In genomic region chr5:137605377-137605776, GRCh38 we compare ENCODE assay signal across 12 cellular contexts.
A peak's percentile ranks its signal among the peaks of the same experiment; 100 is the strongest.
DNase-seq lines count a peak whose midpoint lies in the region; ATAC-seq, FAIRE-seq and TF ChIP-seq lines count a peak whose summit lies in the region.
"Had no signal": no experiment of that assay in that cellular context is flagged by ENCODE, and none has a peak within 500 bp of the region (broad histone marks: within the 10 kb centered on the region; RNA-seq: fewer than 3 reads in every experiment).

No MANE protein-coding gene starts in this region.

- H3K4me3 ChIP-seq in H7 (ENCODE audit: insufficient read depth, low read depth, low read length) (no peak overlapping the region), H1 (ENCODE audit: extremely low read depth in 1 of 4, insufficient read depth in 2 of 4, low read depth in 3 of 4, low read length in 4 of 4) (no peak overlapping the region), ovary (no peak overlapping the region)

- no peaks in the 10 kb centered on the region for H3K4me1 Mint-ChIP-seq in stimulated activated naive B cell treated with anti-CD40 and anti-IgM and Interleukin-4, amounts not matched to agents 10 μg/mL and 1 μg/mL and 100 μg/mL, for 72 hours
- H3K4me1 Mint-ChIP-seq: activated naive CD8-positive, alpha-beta T cell treated with anti-CD3 and anti-CD28 coated beads, Interleukin-2, amount 10 ng/mL, durations not matched to agents 7 days and 5 days; neural crest cell had no signal

- peak; percentile 6 for DNase-seq in ACHN
- peak; percentile 43 for DNase-seq in H7
- peak; percentile 82 for DNase-seq in NCI-H69 (lab: John Stamatoyannopoulos, UW)
- no peak for DNase-seq in H1 (ENCODE audit: low read depth in 1 of 2, low spot score in 2 of 2)
- DNase-seq in ovary: no peak
- no peak for DNase-seq in stimulated activated naive B cell treated with anti-CD40 and anti-IgM and Interleukin-4, amounts not matched to agents 10 μg/mL and 1 μg/mL and 100 μg/mL, for 72 hours
- DNase-seq in GM12892 (ENCODE audit: insufficient read length): no peak
- DNase-seq: activated CD4-positive, alpha-beta T cell treated with anti-CD3 and anti-CD28 coated beads for 1 hour; activated naive CD8-positive, alpha-beta T cell treated with anti-CD3 and anti-CD28 coated beads, Interleukin-2, amount 10 ng/mL, durations not matched to agents 7 days and 5 days; NCI-H1048 had no signal

- H3K27ac ChIP-seq in H1 (ENCODE audit: low read depth, low read length) (no peak overlapping the region), ovary (no peak overlapping the region)

- no peak overlapping the region for H4K5ac ChIP-seq in H1 (ENCODE audit: insufficient read length, low read depth, low read length)

- no peaks in the 10 kb centered on the region for H3K36me3 Mint-ChIP-seq in stimulated activated naive B cell treated with anti-CD40 and anti-IgM and Interleukin-4, amounts not matched to agents 10 μg/mL and 1 μg/mL and 100 μg/mL, for 72 hours
- H3K36me3 Mint-ChIP-seq: activated naive CD8-positive, alpha-beta T cell treated with anti-CD3 and anti-CD28 coated beads, Interleukin-2, amount 10 ng/mL, durations not matched to agents 7 days and 5 days had no signal

- H2AK5ac ChIP-seq in H1 (ENCODE audit: low read depth, low read length): no peak overlapping the region

- TF ChIP-seq EP300 in H1 (IDR thresholded peaks at IDR 0.05; ENCODE audit: borderline replicate concordance in 1 of 2, low read depth in 2 of 2, low read length in 2 of 2): no peak
- TF ChIP-seq EP300 in ovary (IDR thresholded peaks at IDR 0.05): no peak

- H2BK120ac ChIP-seq in H1 (replicated peaks; ENCODE audit: low read depth, low read length): no peak overlapping the region

- no peak overlapping the region for H4K8ac ChIP-seq in H1 (ENCODE audit: extremely low read depth, insufficient read depth, low read length)

- no peaks in the 10 kb centered on the region for H3K79me1 ChIP-seq in H1 (ENCODE audit: low read depth, low read length)

- intact Hi-C loops in ovary (cut with DNase I): no loop called here

- H3K27me3 ChIP-seq in H7 (ENCODE audit: control insufficient read depth, insufficient read depth, low read length) (no peaks in the 10 kb centered on the region), H1 (replicated peaks in 1 of 4; ENCODE audit: control insufficient read depth in 3 of 4, extremely low read depth in 1 of 4, insufficient read depth in 3 of 4, low read length in 3 of 4) (no peaks in the 10 kb centered on the region), ovary (no peaks in the 10 kb centered on the region)

- no peak overlapping the region for H3K4me2 ChIP-seq in H1 (ENCODE audit: insufficient read depth in 1 of 2, low read depth in 2 of 2, low read length in 2 of 2)

- H3K36me3 ChIP-seq in H7 (replicated peaks; ENCODE audit: control insufficient read depth, insufficient read depth, low read length): no peaks in the 10 kb centered on the region
- no peaks in the 10 kb centered on the region for H3K36me3 ChIP-seq in H1 (ENCODE audit: control insufficient read depth in 2 of 4, insufficient read depth in 4 of 4, low read length in 3 of 4)
- no peaks in the 10 kb centered on the region for H3K36me3 ChIP-seq in ovary

- TF ChIP-seq CTCF in H1 (IDR thresholded peaks at IDR 0.05; ENCODE audit: control extremely low read depth in 1 of 3, insufficient read depth in 1 of 3, low read depth in 1 of 3, low read length in 3 of 3) (peak in 2 of 3 experiments; percentile 36 to 42; a peak in 2 of 4 replicates), ovary (IDR thresholded peaks at IDR 0.05) (no peak)

- 70% methylated on average over 4 of the region's 4 CpGs; no CpG with 5 or more reads in 1 of the 2 experiments for WGBS in H1 (ENCODE audit: extremely low coverage in 1 of 2, insufficient coverage in 1 of 2, insufficient read length in 1 of 2, insufficient replicate concordance in 2 of 2, low coverage in 1 of 2, low lambda C conversion rate in 2 of 2, missing lambda C conversion rate in 1 of 2), 2 experiments
- WGBS in ovary, 3 donors: 19 to 22% (median 21%) methylated on average over 4 of the region's 4 CpGs

- no peak overlapping the region for H2BK12ac ChIP-seq in H1 (ENCODE audit: low read depth, low read length)

- H4K20me1 ChIP-seq in H1 (replicated peaks in 1 of 2; ENCODE audit: control insufficient read depth in 1 of 2, insufficient read depth in 2 of 2, low read length in 2 of 2): no peaks in the 10 kb centered on the region

- H2BK15ac ChIP-seq in H1 (ENCODE audit: low read length): no peak overlapping the region

- H3K9me3 ChIP-seq in H1 (ENCODE audit: insufficient read depth in 2 of 2, low read depth in 1 of 2, low read length in 1 of 2) (no peaks in the 10 kb centered on the region), ovary (no peaks in the 10 kb centered on the region)

- no peak overlapping the region for H3K4ac ChIP-seq in H1 (replicated peaks; ENCODE audit: insufficient read length, low read depth, low read length)

- H3K18ac ChIP-seq in H1 (ENCODE audit: extremely low read depth, low read length): no peak overlapping the region

- H3K56ac ChIP-seq in H1 (replicated peaks; ENCODE audit: insufficient read length, low read depth, low read length): no peak overlapping the region

- no peak overlapping the region for H2AFZ ChIP-seq in H1 (ENCODE audit: low read length)

- TF ChIP-seq RAD21 in H1 (IDR thresholded peaks at IDR 0.05 in 1 of 2, conservative IDR thresholded peaks at IDR 0.05 in 1 of 2; ENCODE audit: low read depth in 2 of 2, low read length in 2 of 2): peak; percentile 49 to 55

- H3K23ac ChIP-seq in H1 (ENCODE audit: insufficient read length): no peak overlapping the region

- no peak for ATAC-seq in GM19328 (IDR thresholded peaks at IDR 0.05; ENCODE audit: unreplicated experiment)
- ATAC-seq in stimulated activated naive B cell treated with anti-CD40 and anti-IgM and Interleukin-4, amounts not matched to agents 10 μg/mL and 1 μg/mL and 100 μg/mL, for 72 hours (replicated peaks): no peak

- no peak overlapping the region for H2BK20ac ChIP-seq in H1 (ENCODE audit: low read length)

- H3K4me3 Mint-ChIP-seq in stimulated activated naive B cell treated with anti-CD40 and anti-IgM and Interleukin-4, amounts not matched to agents 10 μg/mL and 1 μg/mL and 100 μg/mL, for 72 hours: no peak overlapping the region
- H3K4me3 Mint-ChIP-seq: activated naive CD8-positive, alpha-beta T cell treated with anti-CD3 and anti-CD28 coated beads, Interleukin-2, amount 10 ng/mL, durations not matched to agents 7 days and 5 days; neural crest cell had no signal

- H3K9me3 Mint-ChIP-seq in stimulated activated naive B cell treated with anti-CD40 and anti-IgM and Interleukin-4, amounts not matched to agents 10 μg/mL and 1 μg/mL and 100 μg/mL, for 72 hours: no peaks in the 10 kb centered on the region
- H3K9me3 Mint-ChIP-seq: activated naive CD8-positive, alpha-beta T cell treated with anti-CD3 and anti-CD28 coated beads, Interleukin-2, amount 10 ng/mL, durations not matched to agents 7 days and 5 days; neural crest cell had no signal

- in situ Hi-C loops in ACHN (cut with HindIII; ENCODE audit: low pct_ligation_motif_present, low pct_unique_long_range_greater_than_20kb, low sequenced_read_pairs): no loop called here

- H4K91ac ChIP-seq in H1 (replicated peaks; ENCODE audit: insufficient read length, low read length): no peak overlapping the region

- no peak for TF ChIP-seq POLR2A in H1 (IDR thresholded peaks at IDR 0.05; ENCODE audit: control extremely low read depth in 1 of 2, low read depth in 2 of 2, low read length in 2 of 2)
- no peak for TF ChIP-seq POLR2A in ovary (IDR thresholded peaks at IDR 0.05)
- no peak for TF ChIP-seq POLR2A in GM12892 (IDR thresholded peaks at IDR 0.05; ENCODE audit: low read depth, low read length)

- H3K9ac ChIP-seq in H1 (replicated peaks in 1 of 4; ENCODE audit: extremely low read depth in 1 of 4, low read depth in 3 of 4, low read length in 3 of 4): no peak overlapping the region

- POLR2A ChIA-PET in H1 (lab: Charles Lee; ENCODE audit: partially characterized antibody): no interaction called here

- no peak overlapping the region for H3K27ac Mint-ChIP-seq in stimulated activated naive B cell treated with anti-CD40 and anti-IgM and Interleukin-4, amounts not matched to agents 10 μg/mL and 1 μg/mL and 100 μg/mL, for 72 hours
- H3K27ac Mint-ChIP-seq: activated naive CD8-positive, alpha-beta T cell treated with anti-CD3 and anti-CD28 coated beads, Interleukin-2, amount 10 ng/mL, durations not matched to agents 7 days and 5 days had no signal

- FAIRE-seq in H1 (lab: Jason Lieb, UNC) (no peak), GM12892 (lab: Jason Lieb, UNC) (no peak)

- peaks cover 0 to 4% (median 0%) of the 10 kb centered on the region in 4 experiments; a peak in 2 of 7 replicates for H3K4me1 ChIP-seq in H1 (replicated peaks in 1 of 4; ENCODE audit: control insufficient read depth in 3 of 4, insufficient read depth in 4 of 4, low read length in 3 of 4)
- no peaks in the 10 kb centered on the region for H3K4me1 ChIP-seq in ovary (ENCODE audit: insufficient read depth)

- H3K79me2 ChIP-seq in H1 (ENCODE audit: control insufficient read depth in 1 of 2, insufficient read depth in 2 of 2, low read length in 2 of 2): no peaks in the 10 kb centered on the region

- peaks cover 27 to 31% of the 10 kb centered on the region in 2 donors for H3K27me3 Mint-ChIP-seq in stimulated activated naive B cell treated with anti-CD40 and anti-IgM and Interleukin-4, amounts not matched to agents 10 μg/mL and 1 μg/mL and 100 μg/mL, for 72 hours

- CTCF ChIA-PET in H1 (lab: Charles Lee; ENCODE audit: partially characterized antibody): interaction anchor here (0.5 to 1.8 kb wide), 18 partner anchors 10 to 803 kb away, joined by 3 to 7 read pairs (median 3); no protein-coding TSS in a partner anchor

- H3K23me2 ChIP-seq in H1 (ENCODE audit: low read depth, low read length): no peaks in the 10 kb centered on the region

- H3K14ac ChIP-seq in H1 (ENCODE audit: insufficient read length): no peak overlapping the region

- no peak overlapping the region for H2BK5ac ChIP-seq in H1 (ENCODE audit: low read depth, low read length)

TF ChIP-seq in H1, 55 proteins besides CTCF, POLR2A, EP300 and RAD21:
- TF ChIP-seq BACH1 (IDR thresholded peaks at IDR 0.05; ENCODE audit: low read length): no peak

Comparison
In these comparisons a context has a peak if more than half of its experiments do, and no peak if none do; other contexts are left out.
1. DNase-seq: peak in ACHN (single experiment), H7 (single experiment) and NCI-H69 (single experiment); none in H1 (0 of 2), ovary (0 of 5), stimulated activated naive B cell treated with anti-CD40 and anti-IgM and Interleukin-4, amounts not matched to agents 10 μg/mL and 1 μg/mL and 100 μg/mL, for 72 hours (single experiment) and GM12892 (single experiment).
2. CTCF ChIP-seq: peak in H1 (2 of 3); none in ovary (0 of 3).